8 cellular contexts compared by ENCODE assay signal in genomic region chr3:94249491-94250079, GRCh38.
A peak's percentile ranks its signal among the peaks of the same experiment; 100 is the strongest.
DNase-seq lines count a peak whose midpoint lies in the region; FAIRE-seq and TF ChIP-seq lines count a peak whose summit lies in the region.

No MANE protein-coding gene starts in this region.

- peak; percentile 0 for DNase-seq in NCI-H510A treated with DMSO at 0.1 percent for 48 hours (lab: John Stamatoyannopoulos, UW)
- DNase-seq in NCI-H510A (lab: John Stamatoyannopoulos, UW), result no peak
- peak; percentile 44 for DNase-seq in HFF-Myc (ENCODE audit: extremely low read depth, low read depth)
- peak; percentile 6 for DNase-seq in NCI-H1048 (lab: John Stamatoyannopoulos, UW)
- DNase-seq in brain microvascular endothelial cell, result peak; percentile 63
- DNase-seq in stimulated activated CD4-positive, alpha-beta T cell treated with anti-CD3 and anti-CD28 coated beads, Interleukin-1b, Interleukin-23, amount 100 ng/mL, for 48 hours, result peak; percentile 53

- no peaks in the 10 kb centered on the region for H3K36me3 ChIP-seq in brain microvascular endothelial cell (replicated peaks)

- in situ Hi-C loops in brain microvascular endothelial cell (cut with HindIII; ENCODE audit: low pct_ligation_motif_present, low sequenced_read_pairs), result no loop called here

- no peaks in the 10 kb centered on the region for H3K27me3 ChIP-seq in brain microvascular endothelial cell (replicated peaks)

- H3K4me3 ChIP-seq in HFF-Myc (replicated peaks; ENCODE audit: low read depth, low read length) (no peak overlapping the region), brain microvascular endothelial cell (ENCODE audit: low read depth, low read length) (no peak overlapping the region)

- FAIRE-seq in TTC549 (lab: Jason Lieb, UNC), result peak; percentile 19
- FAIRE-seq in islet of Langerhans (lab: Jason Lieb, UNC), result peak; percentile 17

- no peak overlapping the region for H3K27ac ChIP-seq in brain microvascular endothelial cell

- TF ChIP-seq CTCF in HFF-Myc (IDR thresholded peaks at IDR 0.05; ENCODE audit: low read depth, low read length, missing control alignments), result peak; percentile 84
- peak; percentile 88 for TF ChIP-seq CTCF in brain microvascular endothelial cell (IDR thresholded peaks at IDR 0.05; ENCODE audit: low read depth, low read length, missing control alignments)
